Comparison of ENCODE assay signal across 21 cellular contexts in the genomic region with DNA sequence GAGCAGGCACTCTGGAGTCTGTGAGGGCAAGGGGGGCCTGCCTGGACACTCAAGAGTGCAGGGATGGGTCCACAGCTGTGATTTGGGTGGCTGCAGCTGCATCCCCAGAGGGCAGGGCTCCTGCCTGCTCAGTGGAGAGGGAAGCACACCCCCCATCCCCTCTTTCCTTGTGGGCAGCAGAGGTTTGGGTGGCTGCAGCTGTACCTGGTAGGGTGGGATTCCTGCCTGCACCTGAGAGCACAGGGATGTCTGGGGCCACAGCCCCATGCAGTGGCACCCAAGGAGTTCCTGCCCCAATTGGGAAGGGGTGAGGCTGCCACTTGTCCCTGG.
DNase-seq lines count a peak whose midpoint lies in the region; ATAC-seq, FAIRE-seq and TF ChIP-seq lines count a peak whose summit lies in the region.
"Had no signal": no experiment of that assay in that cellular context is flagged by ENCODE, and none has a peak within 500 bp of the region (broad histone marks: within the 10 kb centered on the region; RNA-seq: fewer than 3 reads in every experiment).

No MANE protein-coding gene starts in this region.

- no peak overlapping the region for H3K9ac ChIP-seq in H1 (replicated peaks in 1 of 4; ENCODE audit: extremely low read depth in 1 of 4, low read depth in 3 of 4, low read length in 3 of 4)

- TF ChIP-seq CTCF in H1 (IDR thresholded peaks at IDR 0.05; ENCODE audit: control extremely low read depth in 1 of 3, insufficient read depth in 1 of 3, low read depth in 1 of 3, low read length in 3 of 3) (no peak), omental fat pad (IDR thresholded peaks at IDR 0.05) (no peak)

- H3K14ac ChIP-seq in H1 (ENCODE audit: insufficient read length): no peak overlapping the region

- POLR2A ChIA-PET in H1 (lab: Charles Lee; ENCODE audit: partially characterized antibody): no interaction called here

- H3K4me1 Mint-ChIP-seq in activated naive CD8-positive, alpha-beta T cell treated with anti-CD3 and anti-CD28 coated beads, Interleukin-2, amount 50 U/mL, for 24 hours: no peaks in the 10 kb centered on the region
- H3K4me1 Mint-ChIP-seq in activated naive CD8-positive, alpha-beta T cell treated with anti-CD3 and anti-CD28 coated beads for 36 hours: no peaks in the 10 kb centered on the region
- H3K4me1 Mint-ChIP-seq in stimulated activated memory B cell treated with anti-CD40 and anti-IgM and Interleukin-4, amounts not matched to agents 10 μg/mL and 1 μg/mL and 100 μg/mL, for 72 hours: no peaks in the 10 kb centered on the region
- H3K4me1 Mint-ChIP-seq: H9 had no signal

- no peak for TF ChIP-seq POLR2A in H1 (IDR thresholded peaks at IDR 0.05; ENCODE audit: control extremely low read depth in 1 of 2, low read depth in 2 of 2, low read length in 2 of 2)

- H3K4me3 Mint-ChIP-seq in activated naive CD8-positive, alpha-beta T cell treated with anti-CD3 and anti-CD28 coated beads, Interleukin-2, amount 50 U/mL, for 24 hours: no peak overlapping the region
- H3K4me3 Mint-ChIP-seq in activated naive CD8-positive, alpha-beta T cell treated with anti-CD3 and anti-CD28 coated beads for 36 hours: no peak overlapping the region
- H3K4me3 Mint-ChIP-seq in stimulated activated memory B cell treated with anti-CD40 and anti-IgM and Interleukin-4, amounts not matched to agents 10 μg/mL and 1 μg/mL and 100 μg/mL, for 72 hours: no peak overlapping the region
- H3K4me3 Mint-ChIP-seq: CD4-positive, alpha-beta T cell; H9 had no signal

- H3K9me3 ChIP-seq in H1 (ENCODE audit: insufficient read depth in 2 of 2, low read depth in 1 of 2, low read length in 1 of 2): peaks cover 0 to 12% of the 10 kb centered on the region in 2 experiments; a peak in 1 of 4 replicates
- H3K9me3 ChIP-seq: A549, Caco-2 had no signal

- no peaks in the 10 kb centered on the region for H3K27me3 ChIP-seq in H1 (replicated peaks in 1 of 4; ENCODE audit: control insufficient read depth in 3 of 4, extremely low read depth in 1 of 4, insufficient read depth in 3 of 4, low read length in 3 of 4)

- peak; percentile 46 for ATAC-seq in activated naive CD8-positive, alpha-beta T cell treated with anti-CD3 and anti-CD28 coated beads, Interleukin-2, amount 50 U/mL, for 24 hours
- peak; percentile 28 for ATAC-seq in omental fat pad (ENCODE audit: low FRiP score)
- peak; percentile 58 for ATAC-seq in stimulated activated memory B cell treated with anti-CD40 and anti-IgM and Interleukin-4, amounts not matched to agents 10 μg/mL and 1 μg/mL and 100 μg/mL, for 72 hours
- ATAC-seq in GM21786 (IDR thresholded peaks at IDR 0.05; ENCODE audit: unreplicated experiment): no peak
- ATAC-seq: A549 had no signal

- H2BK12ac ChIP-seq in H1 (ENCODE audit: low read depth, low read length): no peak overlapping the region

- no peaks in the 10 kb centered on the region for H3K27me3 Mint-ChIP-seq in activated naive CD8-positive, alpha-beta T cell treated with anti-CD3 and anti-CD28 coated beads, Interleukin-2, amount 50 U/mL, for 24 hours
- H3K27me3 Mint-ChIP-seq in activated naive CD8-positive, alpha-beta T cell treated with anti-CD3 and anti-CD28 coated beads for 36 hours: no peaks in the 10 kb centered on the region
- no peaks in the 10 kb centered on the region for H3K27me3 Mint-ChIP-seq in stimulated activated memory B cell treated with anti-CD40 and anti-IgM and Interleukin-4, amounts not matched to agents 10 μg/mL and 1 μg/mL and 100 μg/mL, for 72 hours
- H3K27me3 Mint-ChIP-seq: CD4-positive, alpha-beta T cell had no signal

- no peak for TF ChIP-seq RAD21 in H1 (IDR thresholded peaks at IDR 0.05 in 1 of 2, conservative IDR thresholded peaks at IDR 0.05 in 1 of 2; ENCODE audit: low read depth in 2 of 2, low read length in 2 of 2)

- no peaks in the 10 kb centered on the region for H3K36me3 ChIP-seq in H1 (ENCODE audit: control insufficient read depth in 2 of 4, insufficient read depth in 4 of 4, low read length in 3 of 4)

- no peak overlapping the region for H4K5ac ChIP-seq in H1 (ENCODE audit: insufficient read length, low read depth, low read length)

- no peaks in the 10 kb centered on the region for H3K36me3 Mint-ChIP-seq in activated naive CD8-positive, alpha-beta T cell treated with anti-CD3 and anti-CD28 coated beads, Interleukin-2, amount 50 U/mL, for 24 hours (ENCODE audit: low read depth)
- no peaks in the 10 kb centered on the region for H3K36me3 Mint-ChIP-seq in activated naive CD8-positive, alpha-beta T cell treated with anti-CD3 and anti-CD28 coated beads for 36 hours
- H3K36me3 Mint-ChIP-seq in stimulated activated memory B cell treated with anti-CD40 and anti-IgM and Interleukin-4, amounts not matched to agents 10 μg/mL and 1 μg/mL and 100 μg/mL, for 72 hours: no peaks in the 10 kb centered on the region

- H3K18ac ChIP-seq in H1 (ENCODE audit: extremely low read depth, low read length): no peak overlapping the region

- no peaks in the 10 kb centered on the region for H3K9me3 Mint-ChIP-seq in activated naive CD8-positive, alpha-beta T cell treated with anti-CD3 and anti-CD28 coated beads, Interleukin-2, amount 50 U/mL, for 24 hours
- no peaks in the 10 kb centered on the region for H3K9me3 Mint-ChIP-seq in activated naive CD8-positive, alpha-beta T cell treated with anti-CD3 and anti-CD28 coated beads for 36 hours
- H3K9me3 Mint-ChIP-seq in stimulated activated memory B cell treated with anti-CD40 and anti-IgM and Interleukin-4, amounts not matched to agents 10 μg/mL and 1 μg/mL and 100 μg/mL, for 72 hours: no peaks in the 10 kb centered on the region
- H3K9me3 Mint-ChIP-seq: CD4-positive, alpha-beta T cell; H9 had no signal

- no peak overlapping the region for H3K56ac ChIP-seq in H1 (replicated peaks; ENCODE audit: insufficient read length, low read depth, low read length)

- H2BK15ac ChIP-seq in H1 (ENCODE audit: low read length): no peak overlapping the region

- H2BK20ac ChIP-seq in H1 (ENCODE audit: low read length): no peak overlapping the region

- no peaks in the 10 kb centered on the region for H4K20me1 ChIP-seq in H1 (replicated peaks in 1 of 2; ENCODE audit: control insufficient read depth in 1 of 2, insufficient read depth in 2 of 2, low read length in 2 of 2)

- H3K79me2 ChIP-seq in H1 (ENCODE audit: control insufficient read depth in 1 of 2, insufficient read depth in 2 of 2, low read length in 2 of 2): no peaks in the 10 kb centered on the region

- H3K4ac ChIP-seq in H1 (replicated peaks; ENCODE audit: insufficient read length, low read depth, low read length): no peak overlapping the region

- H3K27ac ChIP-seq in H1 (ENCODE audit: low read depth, low read length): no peak overlapping the region
- H3K27ac ChIP-seq: 22Rv1, A549, C4-2B, HL-60 had no signal

- no peak overlapping the region for H3K4me3 ChIP-seq in H1 (ENCODE audit: extremely low read depth in 1 of 4, insufficient read depth in 2 of 4, low read depth in 3 of 4, low read length in 4 of 4)
- H3K4me3 ChIP-seq: A549 had no signal

- H2AFZ ChIP-seq in H1 (ENCODE audit: low read length): no peak overlapping the region

- no peak overlapping the region for H4K91ac ChIP-seq in H1 (replicated peaks; ENCODE audit: insufficient read length, low read length)

- no peak overlapping the region for H3K4me2 ChIP-seq in H1 (ENCODE audit: insufficient read depth in 1 of 2, low read depth in 2 of 2, low read length in 2 of 2)
- H3K4me2 ChIP-seq: A549 had no signal

- no peak for FAIRE-seq in H1 (lab: Jason Lieb, UNC)
- FAIRE-seq: A549, D721Med, G401.6, GM12891, GM18507 had no signal

- no peaks in the 10 kb centered on the region for H3K4me1 ChIP-seq in H1 (replicated peaks in 1 of 4; ENCODE audit: control insufficient read depth in 3 of 4, insufficient read depth in 4 of 4, low read length in 3 of 4)
- H3K4me1 ChIP-seq: A549, Caco-2 had no signal

- H3K79me1 ChIP-seq in H1 (ENCODE audit: low read depth, low read length): no peaks in the 10 kb centered on the region

- H2AK5ac ChIP-seq in H1 (ENCODE audit: low read depth, low read length): no peak overlapping the region

- no peak overlapping the region for H2BK120ac ChIP-seq in H1 (replicated peaks; ENCODE audit: low read depth, low read length)

- no peaks in the 10 kb centered on the region for H3K23me2 ChIP-seq in H1 (ENCODE audit: low read depth, low read length)

- H4K8ac ChIP-seq in H1 (ENCODE audit: extremely low read depth, insufficient read depth, low read length): 0 out of 2 replicates have a peak overlapping the region, but pooled peaks have one; percentile 51

- TF ChIP-seq EP300 in H1 (IDR thresholded peaks at IDR 0.05; ENCODE audit: borderline replicate concordance in 1 of 2, low read depth in 2 of 2, low read length in 2 of 2): no peak

- CTCF ChIA-PET in H1 (lab: Charles Lee; ENCODE audit: partially characterized antibody): interaction anchor here (0.6 kb wide), 1 partner anchor 14 kb away, joined by 3 read pairs; no protein-coding TSS in a partner anchor

- no peak overlapping the region for H3K27ac Mint-ChIP-seq in activated naive CD8-positive, alpha-beta T cell treated with anti-CD3 and anti-CD28 coated beads, Interleukin-2, amount 50 U/mL, for 24 hours
- H3K27ac Mint-ChIP-seq in activated naive CD8-positive, alpha-beta T cell treated with anti-CD3 and anti-CD28 coated beads for 36 hours: no peak overlapping the region
- H3K27ac Mint-ChIP-seq in stimulated activated memory B cell treated with anti-CD40 and anti-IgM and Interleukin-4, amounts not matched to agents 10 μg/mL and 1 μg/mL and 100 μg/mL, for 72 hours: no peak overlapping the region
- H3K27ac Mint-ChIP-seq: CD4-positive, alpha-beta T cell; H9 had no signal

- H2BK5ac ChIP-seq in H1 (ENCODE audit: low read depth, low read length): no peak overlapping the region

- H3K23ac ChIP-seq in H1 (ENCODE audit: insufficient read length): no peak overlapping the region

- DNase-seq in activated naive CD8-positive, alpha-beta T cell treated with anti-CD3 and anti-CD28 coated beads, Interleukin-2, amount 50 U/mL, for 24 hours: no peak
- DNase-seq in activated naive CD8-positive, alpha-beta T cell treated with anti-CD3 and anti-CD28 coated beads for 36 hours: no peak
- DNase-seq in H1 (ENCODE audit: low read depth in 1 of 2, low spot score in 2 of 2) (no peak), omental fat pad (ENCODE audit: low spot score) (no peak), NCI-H748 (lab: John Stamatoyannopoulos, UW; ENCODE audit: unreplicated experiment) (no peak), kidney glomerular epithelial cell (lab: John Stamatoyannopoulos, UW) (no peak)
- DNase-seq: AML-193; Caco-2; CD4-positive, alpha-beta T cell; GOT3; H9 had no signal

TF ChIP-seq in H1, 55 proteins besides CTCF, POLR2A, EP300 and RAD21:
- TF ChIP-seq TAF1 (IDR thresholded peaks at IDR 0.05; ENCODE audit: low read depth, low read length) (no peak), FOSL1 (IDR thresholded peaks at IDR 0.05; ENCODE audit: insufficient read depth, low read depth, low read length) (no peak), TBP (IDR thresholded peaks at IDR 0.05; ENCODE audit: low read depth, low read length) (no peak), YY1 (IDR thresholded peaks at IDR 0.05; ENCODE audit: low read depth, low read length) (no peak), BRCA1 (IDR thresholded peaks at IDR 0.05; ENCODE audit: low read depth, low read length) (no peak), MAFK (IDR thresholded peaks at IDR 0.05; ENCODE audit: low read depth, low read length) (no peak)
